In genomic region chrX:106467422-106467821, GRCh38 we compare ENCODE assay signal across 24 cellular contexts.
DNase-seq lines count a peak whose midpoint lies in the region; TF ChIP-seq lines count a peak whose summit lies in the region.
"Had no signal": no experiment of that assay in that cellular context is flagged by ENCODE, and none has a peak within 500 bp of the region (broad histone marks: within the 10 kb centered on the region; RNA-seq: fewer than 3 reads in every experiment).

No MANE protein-coding gene starts in this region.

- no peak overlapping the region for H3K4me3 ChIP-seq in sigmoid colon

- no peak for TF ChIP-seq CTCF in chondrocyte (IDR thresholded peaks at IDR 0.05)
- TF ChIP-seq CTCF in sigmoid colon (IDR thresholded peaks at IDR 0.05): no peak

- no peaks in the 10 kb centered on the region for H3K36me3 Mint-ChIP-seq in chondrocyte (ENCODE audit: low read depth)
- H3K36me3 Mint-ChIP-seq in immature natural killer cell: peaks cover 0 to 3% (median 0%) of the 10 kb centered on the region in 3 donors
- H3K36me3 Mint-ChIP-seq: CD8-positive, alpha-beta T cell had no signal

- no peaks in the 10 kb centered on the region for H3K9me3 ChIP-seq in sigmoid colon
- H3K9me3 ChIP-seq: Caco-2 had no signal

- WGBS in sigmoid colon, 2 donors: 56 to 67% methylated on average over 15 of the region's 15 CpGs

- H3K4me3 Mint-ChIP-seq in chondrocyte (ENCODE audit: unreplicated experiment) (no peak overlapping the region), immature natural killer cell (no peak overlapping the region)
- H3K4me3 Mint-ChIP-seq: B cell; CD8-positive, alpha-beta T cell had no signal

- no peak for TF ChIP-seq POLR2A in sigmoid colon (IDR thresholded peaks at IDR 0.05)

- no peaks in the 10 kb centered on the region for H3K9me3 Mint-ChIP-seq in chondrocyte (ENCODE audit: low read depth)
- H3K9me3 Mint-ChIP-seq in immature natural killer cell: peaks cover 0 to 1% (median 0%) of the 10 kb centered on the region in 6 donors
- H3K9me3 Mint-ChIP-seq: CD8-positive, alpha-beta T cell had no signal

- H3K27me3 ChIP-seq in sigmoid colon: peaks cover 0 to 6% (median 0%) of the 10 kb centered on the region in 3 donors

- TF ChIP-seq EP300 in sigmoid colon (IDR thresholded peaks at IDR 0.05): no peak

- no peak overlapping the region for H3K27ac Mint-ChIP-seq in chondrocyte (ENCODE audit: unreplicated experiment)
- no peak overlapping the region for H3K27ac Mint-ChIP-seq in immature natural killer cell
- H3K27ac Mint-ChIP-seq: B cell; CD8-positive, alpha-beta T cell had no signal

- intact Hi-C loops in posterior vena cava (cut with DNase I) (no loop called here), sigmoid colon (cut with DNase I) (no loop called here)

- no peaks in the 10 kb centered on the region for H3K27me3 Mint-ChIP-seq in chondrocyte (ENCODE audit: low read depth)
- H3K27me3 Mint-ChIP-seq in immature natural killer cell (ENCODE audit: low read depth in 3 of 3): peaks cover 4 to 6% (median 5%) of the 10 kb centered on the region in 3 donors
- H3K27me3 Mint-ChIP-seq: B cell had no signal

- H3K27ac ChIP-seq in sigmoid colon: no peak overlapping the region
- H3K27ac ChIP-seq: 22Rv1, C4-2B had no signal

- no peaks in the 10 kb centered on the region for H3K4me1 ChIP-seq in sigmoid colon
- H3K4me1 ChIP-seq: Caco-2 had no signal

- peak; percentile 1 for DNase-seq in NCI-H748 (lab: John Stamatoyannopoulos, UW; ENCODE audit: unreplicated experiment)
- no peak for DNase-seq in NCI-H748 treated with DMSO at 0.1 percent for 48 hours (lab: John Stamatoyannopoulos, UW)
- DNase-seq in chondrocyte (ENCODE audit: low spot score): peak; percentile 93
- DNase-seq in iPS-NIHi11 (ENCODE audit: low spot score): peak; percentile 10
- peak; percentile 72 for DNase-seq in posterior vena cava (ENCODE audit: low spot score)
- DNase-seq in immature natural killer cell: no peak
- DNase-seq in sigmoid colon: no peak
- no peak for DNase-seq in NCI-H1436 treated with DMSO at 0.1 percent for 48 hours (lab: John Stamatoyannopoulos, UW)
- DNase-seq: Caco-2; CD8-positive, alpha-beta T cell; GOT3; Karpas-422; NCI-H1092; NCI-H1417 treated with DMSO at 0.1 percent for 48 hours; NCI-H187; NCI-H2081 treated with DMSO at 0.1 percent for 48 hours; NCI-H2171; NCI-H345; NCI-H510A treated with DMSO at 0.1 percent for 48 hours; NCI-H774; SIG-M5 had no signal

- H3K4me1 Mint-ChIP-seq in chondrocyte (ENCODE audit: low read depth) (no peaks in the 10 kb centered on the region), immature natural killer cell (no peaks in the 10 kb centered on the region)
- H3K4me1 Mint-ChIP-seq: B cell had no signal

- no peaks in the 10 kb centered on the region for H3K36me3 ChIP-seq in sigmoid colon

Comparison
In these comparisons a context has a peak if more than half of its experiments do, and no peak if none do; other contexts are left out.
1. DNase-seq: peak in NCI-H748 (single experiment), chondrocyte (single experiment), iPS-NIHi11 (single experiment) and posterior vena cava (single experiment); none in NCI-H748 treated with DMSO at 0.1 percent for 48 hours (single experiment), immature natural killer cell (0 of 3), sigmoid colon (single experiment) and NCI-H1436 treated with DMSO at 0.1 percent for 48 hours (single experiment).